ENCODE assay signal across 24 cellular contexts in genomic region chr16:57389087-57389468, GRCh38. TPM values are rescaled to one million over a fixed set of nuclear protein-coding genes. Genes with fewer than 3 reads are reported as not detected.
A peak's percentile ranks its signal among the peaks of the same experiment; 100 is the strongest.
DNase-seq lines count a peak whose midpoint lies in the region; ATAC-seq and TF ChIP-seq lines count a peak whose summit lies in the region.
"Had no signal": no experiment of that assay in that cellular context is flagged by ENCODE, and none has a peak within 500 bp of the region (broad histone marks: within the 10 kb centered on the region; RNA-seq: fewer than 3 reads in every experiment).

No MANE protein-coding gene starts in this region.

- peaks cover 6% of the 10 kb centered on the region for H3K79me1 ChIP-seq in trophoblast cell (ENCODE audit: low read length)

- no peak overlapping the region for H3K9ac ChIP-seq in trophoblast cell (ENCODE audit: low read length)
- H3K9ac ChIP-seq: KMS-11 had no signal

- H3K4me3 ChIP-seq in HEK293 (ENCODE audit: low read depth, low read length) (no peak overlapping the region), trophoblast cell (ENCODE audit: low read depth, low read length) (no peak overlapping the region), suprapubic skin (no peak overlapping the region)

- H3K4me2 ChIP-seq in trophoblast cell (ENCODE audit: low read length) = no peak overlapping the region
- H3K4me2 ChIP-seq: KMS-11 had no signal

- TF ChIP-seq CTCF in HEK293 (tag by site-specific recombination; IDR thresholded peaks at IDR 0.05) (no peak), activated B cell treated with CpG ODN at 0.5 μM for 24 hours (IDR thresholded peaks at IDR 0.05) (no peak), suprapubic skin (IDR thresholded peaks at IDR 0.05) (no peak)

- no peak overlapping the region for H2BK5ac ChIP-seq in trophoblast cell (ENCODE audit: low read depth, low read length, poor library complexity)

- no peak for TF ChIP-seq POLR2A in suprapubic skin (IDR thresholded peaks at IDR 0.05)

- no peaks in the 10 kb centered on the region for H3K36me3 Mint-ChIP-seq in activated B cell treated with CpG ODN at 0.5 μM for 24 hours (ENCODE audit: low read depth)
- H3K36me3 Mint-ChIP-seq in activated naive CD4-positive, alpha-beta T cell treated with anti-CD3 and anti-CD28 coated beads, Interleukin-2, amount 50 U/mL, for 72 hours = no peaks in the 10 kb centered on the region

- CTCF ChIA-PET in HEK293 (lab: Yijun Ruan, JAX) (no interaction called here), activated B cell treated with CpG ODN at 0.5 μM for 24 hours (lab: Charles Lee) (no interaction called here)

- intact Hi-C loops in activated B cell treated with CpG ODN at 0.5 μM for 24 hours (cut with micrococcal nuclease) = loop anchor here (2.0 kb wide), 1 partner anchor 40 kb away; no protein-coding TSS in a partner anchor

- POLR2A ChIA-PET in HEK293 (lab: Yijun Ruan, JAX) = no interaction called here
- POLR2A ChIA-PET in activated B cell treated with CpG ODN at 0.5 μM for 24 hours (lab: Charles Lee) = interaction anchor here (0.7 kb wide), 1 partner anchor 40 kb away, joined by 5 read pairs; no protein-coding TSS in a partner anchor

- no peak overlapping the region for H3K4me3 Mint-ChIP-seq in activated B cell treated with CpG ODN at 0.5 μM for 24 hours

- H3K4me1 ChIP-seq in HEK293 (ENCODE audit: control insufficient read depth, insufficient read depth, low read length) = no peaks in the 10 kb centered on the region
- peaks cover 6% of the 10 kb centered on the region in 2 experiments for H3K4me1 ChIP-seq in trophoblast cell (ENCODE audit: control insufficient read depth in 1 of 2, insufficient read depth in 2 of 2, low read length in 2 of 2)
- H3K4me1 ChIP-seq in suprapubic skin = peaks cover 41% of the 10 kb centered on the region

- H3K27me3 Mint-ChIP-seq in activated B cell treated with CpG ODN at 0.5 μM for 24 hours = no peaks in the 10 kb centered on the region

- no peak overlapping the region for H4K8ac ChIP-seq in trophoblast cell (ENCODE audit: low read depth, low read length)

- peaks cover 53% of the 10 kb centered on the region for H3K4me1 Mint-ChIP-seq in activated B cell treated with CpG ODN at 0.5 μM for 24 hours

- H3K79me2 ChIP-seq in trophoblast cell (ENCODE audit: control insufficient read depth, insufficient read depth, low read length, poor library complexity) = no peaks in the 10 kb centered on the region

- H2AFZ ChIP-seq in trophoblast cell (ENCODE audit: insufficient read depth, low read length, poor library complexity) = no peak overlapping the region

- no peaks in the 10 kb centered on the region for H3K27me3 ChIP-seq in trophoblast cell (ENCODE audit: insufficient read depth, low read length)
- no peaks in the 10 kb centered on the region for H3K27me3 ChIP-seq in suprapubic skin

- no peak overlapping the region for H3K14ac ChIP-seq in trophoblast cell (ENCODE audit: low read length)

- no CpG with 5 or more reads among the region's 3 CpGs for WGBS in trophoblast cell (ENCODE audit: extremely low coverage, insufficient coverage, insufficient read length)
- WGBS in suprapubic skin = 92% methylated on average over 3 of the region's 3 CpGs

- H3K9me3 ChIP-seq in HEK293 (ENCODE audit: control insufficient read depth, insufficient read depth, low read depth, low read length) = no peaks in the 10 kb centered on the region
- no peaks in the 10 kb centered on the region for H3K9me3 ChIP-seq in trophoblast cell (ENCODE audit: insufficient read depth, low read depth, low read length)
- H3K9me3 ChIP-seq in suprapubic skin = no peaks in the 10 kb centered on the region

- no peaks in the 10 kb centered on the region for H3K9me3 Mint-ChIP-seq in activated B cell treated with CpG ODN at 0.5 μM for 24 hours
- no peaks in the 10 kb centered on the region for H3K9me3 Mint-ChIP-seq in activated naive CD4-positive, alpha-beta T cell treated with anti-CD3 and anti-CD28 coated beads, Interleukin-2, amount 50 U/mL, for 72 hours

- ATAC-seq in activated B cell treated with CpG ODN at 0.5 μM for 24 hours (ENCODE audit: low read depth) = no peak
- no peak for ATAC-seq in activated naive CD4-positive, alpha-beta T cell treated with anti-CD3 and anti-CD28 coated beads, Interleukin-2, amount 50 U/mL, for 72 hours
- ATAC-seq: Panc1 had no signal

- H3K36me3 ChIP-seq in HEK293 (ENCODE audit: control insufficient read depth in 2 of 2, insufficient read depth in 1 of 2, low read length in 2 of 2) (no peaks in the 10 kb centered on the region), trophoblast cell (ENCODE audit: control insufficient read depth in 1 of 2, insufficient read depth in 2 of 2, low read length in 2 of 2) (no peaks in the 10 kb centered on the region), suprapubic skin (no peaks in the 10 kb centered on the region)

- H2BK120ac ChIP-seq in trophoblast cell (ENCODE audit: insufficient read depth, low read length, poor library complexity) = no peak overlapping the region

- no peak overlapping the region for H2AK5ac ChIP-seq in trophoblast cell (ENCODE audit: low read length)

- H4K91ac ChIP-seq in trophoblast cell (ENCODE audit: low read depth, low read length) = no peak overlapping the region

- peak overlapping the region; percentile 90 for H3K27ac Mint-ChIP-seq in activated B cell treated with CpG ODN at 0.5 μM for 24 hours
- H3K27ac Mint-ChIP-seq in activated naive CD4-positive, alpha-beta T cell treated with anti-CD3 and anti-CD28 coated beads, Interleukin-2, amount 50 U/mL, for 72 hours = no peak overlapping the region

- no peak overlapping the region for H4K12ac ChIP-seq in trophoblast cell (ENCODE audit: low read depth, low read length)

- H3K23ac ChIP-seq in trophoblast cell (ENCODE audit: low read length) = peak overlapping the region; percentile 87

- no peak overlapping the region for H3K4ac ChIP-seq in trophoblast cell (ENCODE audit: low read depth, low read length)

- TF ChIP-seq EP300 in suprapubic skin (IDR thresholded peaks at IDR 0.05) = no peak

- no peak for DNase-seq in activated B cell treated with CpG ODN at 0.5 μM for 24 hours
- no peak for DNase-seq in trophoblast cell
- no peak for DNase-seq in NCI-H1105 (lab: John Stamatoyannopoulos, UW)
- DNase-seq in activated naive CD4-positive, alpha-beta T cell treated with anti-CD3 and anti-CD28 coated beads, Interleukin-2, amount 50 U/mL, for 72 hours (ENCODE audit: low spot score in 2 of 2) = no peak
- no peak for DNase-seq in suprapubic skin (ENCODE audit: low spot score in 2 of 2)
- DNase-seq: DMS153, DND-41, MM.1S, NCI-H1417 treated with DMSO at 0.1 percent for 48 hours, NCI-H1694 treated with DMSO at 0.1 percent for 48 hours, NCI-H2081, NCI-H2227 treated with DMSO at 0.1 percent for 48 hours, NCI-H526 treated with DMSO at 0.1 percent for 48 hours, SHP77 had no signal

- no peak overlapping the region for H3K18ac ChIP-seq in trophoblast cell (ENCODE audit: low read length)

- H3K27ac ChIP-seq in HEK293 (ENCODE audit: extremely low read depth, low read depth, low read length) = no peak overlapping the region
- no peak overlapping the region for H3K27ac ChIP-seq in trophoblast cell (ENCODE audit: low read depth, low read length)
- no peak overlapping the region for H3K27ac ChIP-seq in suprapubic skin
- H3K27ac ChIP-seq: KMS-11, RWPE1 had no signal

- H2BK12ac ChIP-seq in trophoblast cell (ENCODE audit: low read length) = no peak overlapping the region

TF ChIP-seq in HEK293, 187 proteins besides CTCF, POLR2A, EP300 and RAD21 (continues in another document):
- TF ChIP-seq SCRT1 (tag by site-specific recombination; IDR thresholded peaks at IDR 0.05; ENCODE audit: borderline replicate concordance) (no peak), KLF16 (tag by site-specific recombination; IDR thresholded peaks at IDR 0.05) (0 out of 2 replicates have a peak, but pooled peaks have one; percentile 9), ZSCAN4 (tag by site-specific recombination; IDR thresholded peaks at IDR 0.05) (peak; percentile 72; the same call in 1 of the 2 replicates)

RNA-seq across cellular contexts. Expression of gene CCL17, which starts 15.5 kb away (rescaled TPM):
- 6.7 and 7.0 TPM in 2 replicates for total RNA-seq in activated B cell treated with CpG ODN at 0.5 μM for 24 hours
- polyA plus RNA-seq in trophoblast cell (2013) = not detected in 2 replicates
- not detected for total RNA-seq in activated naive CD4-positive, alpha-beta T cell treated with anti-CD3 and anti-CD28 coated beads, Interleukin-2, amount 50 U/mL, for 72 hours
- total RNA-seq in suprapubic skin = 1 to 10 TPM in 1 of 4 donors, not detected in 3; 2.6 TPM
- total RNA-seq: HT1080, NCI-H460, OCI-LY7 had no signal
- polyA plus RNA-seq: BJ had no signal

RNA-seq across cellular contexts. Expression of gene CX3CL1, which starts 16.8 kb away (rescaled TPM):
- total RNA-seq in activated B cell treated with CpG ODN at 0.5 μM for 24 hours (0.27 and 0.31 TPM in 2 replicates), suprapubic skin (10 to 100 TPM; 12.8 to 25.1 (median 13.6) TPM)
- polyA plus RNA-seq in trophoblast cell (2013) = 3.5 TPM in 2 replicates
- total RNA-seq in activated naive CD4-positive, alpha-beta T cell treated with anti-CD3 and anti-CD28 coated beads, Interleukin-2, amount 50 U/mL, for 72 hours = under 1 TPM in 1 of 2 donors, not detected in 1; 0.07 TPM
- total RNA-seq: NCI-H460, OCI-LY7 had no signal

RNA-seq across cellular contexts. Expression of gene CCL22, which starts 30.5 kb away (rescaled TPM):
- total RNA-seq in activated B cell treated with CpG ODN at 0.5 μM for 24 hours = 276 and 288 TPM in 2 replicates
- 0.03 TPM in 2 replicates for polyA plus RNA-seq in trophoblast cell (2013)
- total RNA-seq in activated naive CD4-positive, alpha-beta T cell treated with anti-CD3 and anti-CD28 coated beads, Interleukin-2, amount 50 U/mL, for 72 hours = 1 to 10 TPM; 2.3 to 2.6 TPM
- 10 to 100 TPM in 1 of 4 donors, 1 to 10 TPM in 3; 1.5 to 11.7 (median 3.3) TPM for total RNA-seq in suprapubic skin
- total RNA-seq: A172, HT1080, NCI-H460, OCI-LY7, SK-MEL-5 had no signal
- polyA plus RNA-seq: BJ had no signal

RNA-seq across cellular contexts. Expression of gene CIAPIN1, which starts 58.1 kb away (rescaled TPM):
- 47.1 and 52.3 TPM in 2 replicates for total RNA-seq in activated B cell treated with CpG ODN at 0.5 μM for 24 hours
- 36.7 and 38.3 TPM in 2 replicates for polyA plus RNA-seq in trophoblast cell (2013)
- 10 to 100 TPM; 35.2 to 38.0 TPM for total RNA-seq in activated naive CD4-positive, alpha-beta T cell treated with anti-CD3 and anti-CD28 coated beads, Interleukin-2, amount 50 U/mL, for 72 hours
- total RNA-seq in suprapubic skin = 10 to 100 TPM; 32.2 to 40.0 (median 35.7) TPM

RNA-seq across cellular contexts. Expression of gene COQ9, which starts 58.2 kb away (rescaled TPM):
- total RNA-seq in activated B cell treated with CpG ODN at 0.5 μM for 24 hours = 30.4 and 34.1 TPM in 2 replicates
- polyA plus RNA-seq in trophoblast cell (2013) = 21.2 and 21.9 TPM in 2 replicates
- 10 to 100 TPM; 14.8 to 44.3 TPM for total RNA-seq in activated naive CD4-positive, alpha-beta T cell treated with anti-CD3 and anti-CD28 coated beads, Interleukin-2, amount 50 U/mL, for 72 hours
- 10 to 100 TPM; 45.7 to 60.1 (median 48.8) TPM for total RNA-seq in suprapubic skin

Comparison
In these comparisons a context has a peak if more than half of its experiments do, and no peak if none do; other contexts are left out.
1. RNA of gene CX3CL1, which starts 16.8 kb away (total RNA-seq): 12.8 to 25.1 TPM in suprapubic skin; 0.27 to 0.31 TPM in activated B cell treated with CpG ODN at 0.5 μM for 24 hours and 0.07 TPM in activated naive CD4-positive, alpha-beta T cell treated with anti-CD3 and anti-CD28 coated beads, Interleukin-2, amount 50 U/mL, for 72 hours; every median in the first group is over 10 times any median in the second.
2. RNA of gene CCL22, which starts 30.5 kb away (total RNA-seq): 276 to 288 TPM in activated B cell treated with CpG ODN at 0.5 μM for 24 hours; 1.5 to 11.7 TPM in suprapubic skin and 2.3 to 2.6 TPM in activated naive CD4-positive, alpha-beta T cell treated with anti-CD3 and anti-CD28 coated beads, Interleukin-2, amount 50 U/mL, for 72 hours; every median in the first group is over 10 times any median in the second.